Comparison of ENCODE assay signal across 8 cellular contexts in genomic region chr5:132777209-132778069, GRCh38. TPM values are rescaled to one million over a fixed set of nuclear protein-coding genes. Genes with fewer than 3 reads are reported as not detected.
A peak's percentile ranks its signal among the peaks of the same experiment; 100 is the strongest.
DNase-seq lines count a peak whose midpoint lies in the region; TF ChIP-seq lines count a peak whose summit lies in the region.

TSS of gene SEPTIN8 (minus strand) at chr5:132777239. CDS start at chr5:132777137, 102 bp downstream.

- H3K27ac ChIP-seq in tibial nerve, result peak within 1 kb of the TSS; percentile 72 to 88 (median 83)

- H3K4me1 Mint-ChIP-seq in HFFc6 (ENCODE audit: low read depth) (peaks cover 68% of the 10 kb centered on the region), nephron (peaks cover 28% of the 10 kb centered on the region)

- peak within 1 kb of the TSS; percentile 81 for H3K4me3 ChIP-seq in fibroblast of the aortic adventitia (ENCODE audit: low read depth, low read length)
- peak within 1 kb of the TSS; percentile 74 to 89 (median 86) for H3K4me3 ChIP-seq in tibial nerve

- no peak for TF ChIP-seq CTCF in HFFc6 (IDR thresholded peaks at IDR 0.05)
- TF ChIP-seq CTCF in fibroblast of the aortic adventitia (IDR thresholded peaks at IDR 0.05; ENCODE audit: insufficient read depth, low read length), result no peak
- no peak for TF ChIP-seq CTCF in nephron (IDR thresholded peaks at IDR 0.05; ENCODE audit: unreplicated experiment in 3 of 3)
- peak in 1 of 5 experiments; percentile 36 for TF ChIP-seq CTCF in tibial nerve (IDR thresholded peaks at IDR 0.05)

- no peaks in the 10 kb centered on the region for H3K9me3 Mint-ChIP-seq in HFFc6
- no peaks in the 10 kb centered on the region for H3K9me3 Mint-ChIP-seq in nephron

- H3K36me3 Mint-ChIP-seq in HFFc6 (ENCODE audit: low read depth), result no peaks in the 10 kb centered on the region
- no peaks in the 10 kb centered on the region for H3K36me3 Mint-ChIP-seq in nephron (ENCODE audit: low read depth)

- TF ChIP-seq POLR2A in tibial nerve (IDR thresholded peaks at IDR 0.05), result no peak

- no peaks in the 10 kb centered on the region for H3K9me3 ChIP-seq in tibial nerve

- 2 to 4% methylated on average over 15 to 41 of the region's 82 CpGs for WGBS in tibial nerve, 2 donors

- H3K4me3 Mint-ChIP-seq in HFFc6, result peak within 1 kb of the TSS; percentile 90
- H3K4me3 Mint-ChIP-seq in nephron, result peak within 1 kb of the TSS; percentile 85 to 92 (median 92)

- no peak for TF ChIP-seq EP300 in tibial nerve (IDR thresholded peaks at IDR 0.05)

- peak within 1 kb of the TSS; percentile 70 for H3K27ac Mint-ChIP-seq in HFFc6
- peak within 1 kb of the TSS; percentile 75 to 88 (median 77) for H3K27ac Mint-ChIP-seq in nephron

- peaks cover 0 to 49% (median 12%) of the 10 kb centered on the region in 4 donors for H3K4me1 ChIP-seq in tibial nerve

- DNase-seq in DMS 273 (lab: John Stamatoyannopoulos, UW; ENCODE audit: unreplicated experiment) (peak; percentile 75), DMS 273 treated with DMSO at 0.1 percent for 48 hours (lab: John Stamatoyannopoulos, UW) (no peak), HFFc6 (no peak), NOMO-1 treated with DMSO at 0.1 percent for 48 hours (lab: John Stamatoyannopoulos, UW; ENCODE audit: unreplicated experiment) (peak; percentile 32), fibroblast of the aortic adventitia (ENCODE audit: low read depth) (peak; percentile 38), tibial nerve (ENCODE audit: low spot score in 2 of 2) (peak in 1 of 2 donors; percentile 39)
- peak; percentile 28 for DNase-seq in activated effector memory CD4-positive, alpha-beta T cell treated with Interleukin-2 at 50 U/mL for 16 hours

- no peaks in the 10 kb centered on the region for H3K36me3 ChIP-seq in tibial nerve

- no peaks in the 10 kb centered on the region for H3K27me3 ChIP-seq in tibial nerve

- H3K27me3 Mint-ChIP-seq in HFFc6 (ENCODE audit: insufficient read depth) (no peaks in the 10 kb centered on the region), nephron (ENCODE audit: low read depth) (peaks cover 19% of the 10 kb centered on the region)

RNA-seq across cellular contexts. Expression of gene SEPTIN8, which starts in this region (rescaled TPM):
- total RNA-seq in HFFc6 (2021; fragmentation: NEBNext Ultra II Directional; extraction: Animal tissue kit (Norgen Biotek cat#: 25700)), result 10 to 100 TPM; 53.9 to 67.1 (median 59.2) TPM
- total RNA-seq in fibroblast of the aortic adventitia (ENCODE audit: low replicate concordance) (22.7 and 43.0 TPM in 2 replicates), tibial nerve (10 to 100 TPM; 38.5 to 48.3 (median 44.2) TPM)

Comparison
In these comparisons a context has a peak if more than half of its experiments do, and no peak if none do; other contexts are left out.
1. DNase-seq: peak in DMS 273 (single experiment), NOMO-1 treated with DMSO at 0.1 percent for 48 hours (single experiment), activated effector memory CD4-positive, alpha-beta T cell treated with Interleukin-2 at 50 U/mL for 16 hours (single experiment) and fibroblast of the aortic adventitia (single experiment); none in DMS 273 treated with DMSO at 0.1 percent for 48 hours (single experiment) and HFFc6 (single experiment).